1 cellular context compared by ENCODE assay signal in the genomic region with DNA sequence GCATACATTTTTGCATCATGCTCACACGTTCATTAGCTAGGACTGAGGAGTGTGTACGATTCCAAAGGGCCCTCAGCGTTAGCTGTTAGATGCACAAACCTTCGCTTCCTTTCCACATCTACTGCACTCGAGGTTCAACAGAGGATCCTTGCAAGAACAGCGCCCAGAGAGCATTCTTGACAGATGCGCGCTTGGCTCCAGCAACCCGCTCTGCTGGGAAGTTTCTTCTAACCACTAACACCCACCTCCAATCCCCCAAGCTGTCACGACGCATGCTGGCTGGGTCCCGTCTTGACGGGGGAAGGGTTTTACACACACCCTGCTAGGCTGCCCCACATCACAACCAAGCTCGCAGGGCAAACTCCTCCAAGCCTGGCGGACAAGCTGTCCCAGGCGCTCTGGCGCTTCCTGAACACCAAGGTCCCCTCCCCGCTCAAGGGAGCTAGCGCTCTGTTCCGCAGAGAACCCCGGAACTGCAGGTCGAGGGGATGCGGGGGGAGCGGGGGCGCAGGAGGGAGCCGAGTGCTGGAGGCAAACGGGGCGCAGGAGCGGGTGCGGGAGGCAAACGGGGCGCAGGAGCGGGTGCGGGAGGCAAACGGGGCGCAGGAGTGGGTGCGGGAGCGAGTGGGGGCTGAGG.
TF ChIP-seq lines count a peak whose summit lies in the region.

No MANE protein-coding gene starts in this region.

TF ChIP-seq in HepG2, 621 proteins besides CTCF, POLR2A, EP300 and RAD21:
- TF ChIP-seq, protein P1, sequence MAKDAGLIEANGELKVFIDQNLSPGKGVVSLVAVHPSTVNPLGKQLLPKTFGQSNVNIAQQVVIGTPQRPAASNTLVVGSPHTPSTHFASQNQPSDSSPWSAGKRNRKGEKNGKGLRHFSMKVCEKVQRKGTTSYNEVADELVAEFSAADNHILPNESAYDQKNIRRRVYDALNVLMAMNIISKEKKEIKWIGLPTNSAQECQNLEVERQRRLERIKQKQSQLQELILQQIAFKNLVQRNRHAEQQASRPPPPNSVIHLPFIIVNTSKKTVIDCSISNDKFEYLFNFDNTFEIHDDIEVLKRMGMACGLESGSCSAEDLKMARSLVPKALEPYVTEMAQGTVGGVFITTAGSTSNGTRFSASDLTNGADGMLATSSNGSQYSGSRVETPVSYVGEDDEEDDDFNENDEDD (CRISPR knock-in tag; IDR thresholded peaks at IDR 0.05; ENCODE audit: borderline replicate concordance): no peak
- TF ChIP-seq HNRNPLL (IDR thresholded peaks at IDR 0.05; ENCODE audit: low read depth, low read length, poor library complexity, severe bottlenecking) (peak; percentile 23), EZH2 (conservative IDR thresholded peaks at IDR 0.05; ENCODE audit: low read depth, low read length) (peak; percentile 86; the same call in 1 of the 2 replicates), MAFF (IDR thresholded peaks at IDR 0.05; ENCODE audit: low read depth, low read length) (no peak)
TF ChIP-seq in HepG2: peak in this region for 2.
